1 cellular context compared by ENCODE assay signal in genomic region chr6:7909323-7910276, GRCh38.
TF ChIP-seq lines count a peak whose summit lies in the region.

No MANE protein-coding gene starts in this region.

TF ChIP-seq in GM12878, 131 proteins besides CTCF, POLR2A, EP300 and RAD21 (continued from another document):
- peak; percentile 93; the same call in 1 of the 2 replicates for TF ChIP-seq MAX (IDR thresholded peaks at IDR 0.05; ENCODE audit: low read depth, low read length)
- TF ChIP-seq DPF2 (IDR thresholded peaks at IDR 0.05): 0 out of 2 replicates have a peak, but pooled peaks have one; percentile 9
- peak; percentile 73 for TF ChIP-seq NKRF (conservative IDR thresholded peaks at IDR 0.05)
- TF ChIP-seq BHLHE40 (IDR thresholded peaks at IDR 0.05; ENCODE audit: borderline replicate concordance in 1 of 2, low read depth in 2 of 2, low read length in 1 of 2): peak; percentile 29 to 82; a peak in 3 of 4 replicates
- TF ChIP-seq HDAC6 (IDR thresholded peaks at IDR 0.05; ENCODE audit: unreplicated experiment): no peak
- TF ChIP-seq CEBPZ (IDR thresholded peaks at IDR 0.05; ENCODE audit: low read depth, low read length): no peak
- TF ChIP-seq LARP7 (IDR thresholded peaks at IDR 0.05): peak; percentile 27; the same call in 1 of the 2 replicates
- TF ChIP-seq NR2F1 (conservative IDR thresholded peaks at IDR 0.05): peak; percentile 35
- TF ChIP-seq WRNIP1 (IDR thresholded peaks at IDR 0.05; ENCODE audit: borderline replicate concordance, low read depth, low read length): no peak
- peak; percentile 34; the same call in 1 of the 2 replicates for TF ChIP-seq GATAD2B (conservative IDR thresholded peaks at IDR 0.05; ENCODE audit: low read depth)
- no peak for TF ChIP-seq MEF2B (IDR thresholded peaks at IDR 0.05; ENCODE audit: partially characterized antibody, poor library complexity, severe bottlenecking)
- peak; percentile 27; the same call in 1 of the 2 replicates for TF ChIP-seq RB1 (IDR thresholded peaks at IDR 0.05; ENCODE audit: borderline replicate concordance)
- peak; percentile 74 for TF ChIP-seq MYC (IDR thresholded peaks at IDR 0.05; ENCODE audit: insufficient read depth, insufficient read length, insufficient replicate concordance, low read length, severe bottlenecking)
- TF ChIP-seq USF1 (IDR thresholded peaks at IDR 0.05; ENCODE audit: borderline replicate concordance, extremely low read length, insufficient read depth, low read depth, low read length): peak; percentile 46
- no peak for TF ChIP-seq TBL1XR1 (IDR thresholded peaks at IDR 0.05; ENCODE audit: low read depth, low read length)
- TF ChIP-seq HDGF (IDR thresholded peaks at IDR 0.05): no peak
- TF ChIP-seq FOXK2 (IDR thresholded peaks at IDR 0.05): no peak
- TF ChIP-seq NFIC (IDR thresholded peaks at IDR 0.05; ENCODE audit: low read depth, low read length): no peak
- TF ChIP-seq REST (IDR thresholded peaks at IDR 0.05; ENCODE audit: low read depth, low read length): no peak
- TF ChIP-seq MTA3 (IDR thresholded peaks at IDR 0.05; ENCODE audit: borderline replicate concordance, low read length): no peak
- TF ChIP-seq NRF1 (conservative IDR thresholded peaks at IDR 0.05; ENCODE audit: low read depth, low read length): no peak
- no peak for TF ChIP-seq KDM1A (IDR thresholded peaks at IDR 0.05; ENCODE audit: borderline replicate concordance)
- TF ChIP-seq ZNF207 (IDR thresholded peaks at IDR 0.05; ENCODE audit: borderline replicate concordance): no peak
- TF ChIP-seq USF2 (IDR thresholded peaks at IDR 0.05; ENCODE audit: borderline replicate concordance, low read depth, low read length): no peak; the same call in 1 of the 2 replicates
- peak; percentile 67 for TF ChIP-seq ZNF687 (IDR thresholded peaks at IDR 0.05)
- TF ChIP-seq ZNF384 (IDR thresholded peaks at IDR 0.05; ENCODE audit: borderline replicate concordance, low read depth, low read length): no peak
- no peak for TF ChIP-seq SMC3 (IDR thresholded peaks at IDR 0.05; ENCODE audit: borderline replicate concordance, low read length)
- no peak for TF ChIP-seq ZBTB4 (CRISPR knock-in tag; IDR thresholded peaks at IDR 0.05)
- TF ChIP-seq CREM (IDR thresholded peaks at IDR 0.05; ENCODE audit: low read depth): no peak
